19 cellular contexts compared by ENCODE assay signal in genomic region chr9:114094971-114095370, GRCh38. TPM values are rescaled to one million over a fixed set of nuclear protein-coding genes. Genes with fewer than 3 reads are reported as not detected.
DNase-seq lines count a peak whose midpoint lies in the region; ATAC-seq, FAIRE-seq and TF ChIP-seq lines count a peak whose summit lies in the region.
"Had no signal": no experiment of that assay in that cellular context is flagged by ENCODE, and none has a peak within 500 bp of the region (broad histone marks: within the 10 kb centered on the region; RNA-seq: fewer than 3 reads in every experiment).

No MANE protein-coding gene starts in this region.

- no peak for ATAC-seq in left ventricle myocardium superior

- TF ChIP-seq CTCF in kidney (IDR thresholded peaks at IDR 0.05; ENCODE audit: borderline replicate concordance, extremely low read depth, insufficient read depth): no peak

- peaks cover 27% of the 10 kb centered on the region for H3K27me3 ChIP-seq in H7 (ENCODE audit: control insufficient read depth, insufficient read depth, low read length)

- H3K27ac ChIP-seq in kidney (ENCODE audit: low read depth in 2 of 2, low read length in 2 of 2): no peak overlapping the region
- H3K27ac ChIP-seq: C4-2B, HL-60 had no signal

- H3K9me3 ChIP-seq in kidney (ENCODE audit: control insufficient read depth in 1 of 2, low read length in 2 of 2): no peaks in the 10 kb centered on the region

- no peak overlapping the region for H3K4me3 ChIP-seq in kidney (ENCODE audit: low read length in 2 of 2)
- H3K4me3 ChIP-seq in H7 (ENCODE audit: insufficient read depth, low read depth, low read length): no peak overlapping the region

- intact Hi-C loops in left ventricle myocardium superior (cut with micrococcal nuclease) (no loop called here), cardiac septum (cut with DNase I) (no loop called here), kidney (cut with DNase I) (no loop called here), posterior vena cava (cut with DNase I) (no loop called here)

- FAIRE-seq in kidney (lab: Jason Lieb, UNC): no peak
- FAIRE-seq: D721Med, G401.6, GM12891 had no signal

- no peak overlapping the region for H3K9ac ChIP-seq in kidney (ENCODE audit: low read length in 2 of 2)

- peaks cover 18 to 22% of the 10 kb centered on the region in 2 donors for H3K4me1 ChIP-seq in kidney (ENCODE audit: control insufficient read depth in 1 of 2, insufficient read depth in 1 of 2, low read depth in 1 of 2, low read length in 2 of 2)

- DNase-seq in left ventricle myocardium superior: peak; percentile 20
- no peak for DNase-seq in cardiac septum (ENCODE audit: low spot score)
- peak; percentile 72 for DNase-seq in kidney
- DNase-seq in posterior vena cava (ENCODE audit: low spot score): peak; percentile 73
- DNase-seq in activated CD4-positive, alpha-beta T cell treated with anti-CD3 and anti-CD28 coated beads, Interleukin-2, amount 50 U/mL, for 4 hours: no peak
- DNase-seq in H7: no peak
- DNase-seq in NCI-H2081 (lab: John Stamatoyannopoulos, UW): no peak
- DNase-seq: ACHN; CD4-positive, alpha-beta memory T cell; DMS153; DMS79 treated with DMSO at 0.1 percent for 48 hours; EL; GOT3; HCEC 1CT had no signal

- H3K36me3 ChIP-seq in kidney (ENCODE audit: control insufficient read depth in 1 of 2, insufficient read depth in 2 of 2, low read length in 2 of 2) (peaks cover 12 to 38% of the 10 kb centered on the region in 2 donors), H7 (replicated peaks; ENCODE audit: control insufficient read depth, insufficient read depth, low read length) (no peaks in the 10 kb centered on the region)

RNA-seq across cellular contexts. Expression of gene KIF12, which starts 4.1 kb away (rescaled TPM):
- total RNA-seq in left ventricle myocardium superior: not detected
- not detected for total RNA-seq in cardiac septum
- 202 TPM for total RNA-seq in kidney
- polyA plus RNA-seq in kidney (ENCODE audit: insufficient read depth, low read depth, low replicate concordance): 155 TPM
- total RNA-seq in posterior vena cava: not detected
- total RNA-seq in H7 (2014; rRNA removed; shearing (Covaris generic)): 0.92 and 2.0 TPM in 2 replicates
- total RNA-seq: CD4-positive, alpha-beta memory T cell had no signal
- polyA plus RNA-seq: CD4-positive, alpha-beta memory T cell had no signal

RNA-seq across cellular contexts. Expression of gene AMBP, which starts 16.9 kb away (rescaled TPM):
- total RNA-seq in left ventricle myocardium superior (not detected), cardiac septum (not detected), kidney (5.3 TPM), posterior vena cava (under 1 TPM in 1 of 2 donors, not detected in 1; 0.65 TPM)
- 43.5 TPM for polyA plus RNA-seq in kidney (ENCODE audit: insufficient read depth, low read depth, low replicate concordance)
- 1.6 and 1.7 TPM in 2 replicates for total RNA-seq in H7 (2014; rRNA removed; shearing (Covaris generic))
- total RNA-seq: CD4-positive, alpha-beta memory T cell had no signal
- polyA plus RNA-seq: CD4-positive, alpha-beta memory T cell had no signal

Comparison
In these comparisons a context has a peak if more than half of its experiments do, and no peak if none do; other contexts are left out.
1. DNase-seq: peak in left ventricle myocardium superior (single experiment), kidney (single experiment) and posterior vena cava (single experiment); none in cardiac septum (single experiment), activated CD4-positive, alpha-beta T cell treated with anti-CD3 and anti-CD28 coated beads, Interleukin-2, amount 50 U/mL, for 4 hours (0 of 2), H7 (single experiment) and NCI-H2081 (0 of 2).
2. RNA of gene KIF12, which starts 4.1 kb away (total RNA-seq): 202 TPM in kidney (single experiment); 0.92 to 2.0 TPM in H7, not detected in left ventricle myocardium superior (single experiment), not detected in cardiac septum (single experiment) and not detected in posterior vena cava; every median in the first group is over 10 times any median in the second.